2 cellular contexts compared by ENCODE assay signal in genomic region chr10:69914373-69915268, GRCh38.
A peak's percentile ranks its signal among the peaks of the same experiment; 100 is the strongest.
TF ChIP-seq lines count a peak whose summit lies in the region.

No MANE protein-coding gene starts in this region.

TF ChIP-seq in GM23338, 12 proteins besides CTCF, POLR2A, EP300 and RAD21:
- TF ChIP-seq STAT1 (IDR thresholded peaks at IDR 0.05; ENCODE audit: unreplicated experiment) (no peak), NANOG (IDR thresholded peaks at IDR 0.05; ENCODE audit: borderline replicate concordance) (no peak), EZH2phosphoT487 (IDR thresholded peaks at IDR 0.05; ENCODE audit: unreplicated experiment) (no peak), POLR2AphosphoS5 (IDR thresholded peaks at IDR 0.05; ENCODE audit: low read depth) (no peak), ZNF331 (CRISPR knock-in tag; IDR thresholded peaks at IDR 0.05; ENCODE audit: low read depth) (no peak), ZNF114 (CRISPR knock-in tag; IDR thresholded peaks at IDR 0.05) (no peak), CREB1 (CRISPR knock-in tag; IDR thresholded peaks at IDR 0.05; ENCODE audit: low read depth) (no peak), EZH2 (IDR thresholded peaks at IDR 0.05; ENCODE audit: low read depth, unreplicated experiment) (no peak), JUNB (IDR thresholded peaks at IDR 0.05; ENCODE audit: unreplicated experiment) (no peak), ZNF462 (CRISPR knock-in tag; IDR thresholded peaks at IDR 0.05) (no peak)
- TF ChIP-seq, protein P1, sequence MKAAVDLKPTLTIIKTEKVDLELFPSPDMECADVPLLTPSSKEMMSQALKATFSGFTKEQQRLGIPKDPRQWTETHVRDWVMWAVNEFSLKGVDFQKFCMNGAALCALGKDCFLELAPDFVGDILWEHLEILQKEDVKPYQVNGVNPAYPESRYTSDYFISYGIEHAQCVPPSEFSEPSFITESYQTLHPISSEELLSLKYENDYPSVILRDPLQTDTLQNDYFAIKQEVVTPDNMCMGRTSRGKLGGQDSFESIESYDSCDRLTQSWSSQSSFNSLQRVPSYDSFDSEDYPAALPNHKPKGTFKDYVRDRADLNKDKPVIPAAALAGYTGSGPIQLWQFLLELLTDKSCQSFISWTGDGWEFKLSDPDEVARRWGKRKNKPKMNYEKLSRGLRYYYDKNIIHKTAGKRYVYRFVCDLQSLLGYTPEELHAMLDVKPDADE (IDR thresholded peaks at IDR 0.05) = no peak
- TF ChIP-seq, protein P2, sequence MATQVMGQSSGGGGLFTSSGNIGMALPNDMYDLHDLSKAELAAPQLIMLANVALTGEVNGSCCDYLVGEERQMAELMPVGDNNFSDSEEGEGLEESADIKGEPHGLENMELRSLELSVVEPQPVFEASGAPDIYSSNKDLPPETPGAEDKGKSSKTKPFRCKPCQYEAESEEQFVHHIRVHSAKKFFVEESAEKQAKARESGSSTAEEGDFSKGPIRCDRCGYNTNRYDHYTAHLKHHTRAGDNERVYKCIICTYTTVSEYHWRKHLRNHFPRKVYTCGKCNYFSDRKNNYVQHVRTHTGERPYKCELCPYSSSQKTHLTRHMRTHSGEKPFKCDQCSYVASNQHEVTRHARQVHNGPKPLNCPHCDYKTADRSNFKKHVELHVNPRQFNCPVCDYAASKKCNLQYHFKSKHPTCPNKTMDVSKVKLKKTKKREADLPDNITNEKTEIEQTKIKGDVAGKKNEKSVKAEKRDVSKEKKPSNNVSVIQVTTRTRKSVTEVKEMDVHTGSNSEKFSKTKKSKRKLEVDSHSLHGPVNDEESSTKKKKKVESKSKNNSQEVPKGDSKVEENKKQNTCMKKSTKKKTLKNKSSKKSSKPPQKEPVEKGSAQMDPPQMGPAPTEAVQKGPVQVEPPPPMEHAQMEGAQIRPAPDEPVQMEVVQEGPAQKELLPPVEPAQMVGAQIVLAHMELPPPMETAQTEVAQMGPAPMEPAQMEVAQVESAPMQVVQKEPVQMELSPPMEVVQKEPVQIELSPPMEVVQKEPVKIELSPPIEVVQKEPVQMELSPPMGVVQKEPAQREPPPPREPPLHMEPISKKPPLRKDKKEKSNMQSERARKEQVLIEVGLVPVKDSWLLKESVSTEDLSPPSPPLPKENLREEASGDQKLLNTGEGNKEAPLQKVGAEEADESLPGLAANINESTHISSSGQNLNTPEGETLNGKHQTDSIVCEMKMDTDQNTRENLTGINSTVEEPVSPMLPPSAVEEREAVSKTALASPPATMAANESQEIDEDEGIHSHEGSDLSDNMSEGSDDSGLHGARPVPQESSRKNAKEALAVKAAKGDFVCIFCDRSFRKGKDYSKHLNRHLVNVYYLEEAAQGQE (IDR thresholded peaks at IDR 0.05; ENCODE audit: unreplicated experiment) = no peak

TF ChIP-seq in H1, 55 proteins besides CTCF, POLR2A, EP300 and RAD21:
- TF ChIP-seq NANOG (IDR thresholded peaks at IDR 0.05; ENCODE audit: insufficient read depth, low read depth, low read length, poor library complexity, severe bottlenecking) (no peak), EZH2 (IDR thresholded peaks at IDR 0.05; ENCODE audit: low read depth, low read length, severe bottlenecking) (no peak), BRCA1 (IDR thresholded peaks at IDR 0.05; ENCODE audit: low read depth, low read length) (no peak; the same call in 1 of the 2 replicates), SIRT6 (IDR thresholded peaks at IDR 0.05; ENCODE audit: low read length) (no peak), CTBP2 (IDR thresholded peaks at IDR 0.05; ENCODE audit: borderline replicate concordance, insufficient read depth, insufficient read length, low read length) (no peak), RBBP5 (IDR thresholded peaks at IDR 0.05; ENCODE audit: borderline replicate concordance, low read depth, low read length) (no peak), SIN3A (conservative IDR thresholded peaks at IDR 0.05 in 1 of 2, IDR thresholded peaks at IDR 0.05 in 1 of 2; ENCODE audit: low read depth in 1 of 2, low read length in 2 of 2) (peak; percentile 82 to 96; a peak in 3 of 4 replicates), SAP30 (IDR thresholded peaks at IDR 0.05; ENCODE audit: insufficient read depth, insufficient replicate concordance, low read length) (peak; percentile 55)
